Comparison of ENCODE assay signal across 3 cellular contexts in genomic region chr2:85250045-85250444, GRCh38.
A peak's percentile ranks its signal among the peaks of the same experiment; 100 is the strongest.
TF ChIP-seq lines count a peak whose summit lies in the region.

No MANE protein-coding gene starts in this region.

TF ChIP-seq in liver, 16 proteins besides CTCF, POLR2A, EP300 and RAD21 (continued from another document):
- TF ChIP-seq SP1 (IDR thresholded peaks at IDR 0.05) (peak; percentile 27), ATF3 (IDR thresholded peaks at IDR 0.05) (peak; percentile 27), FOXA2 (IDR thresholded peaks at IDR 0.05) (no peak), MAX (IDR thresholded peaks at IDR 0.05) (no peak), HNF4A (conservative IDR thresholded peaks at IDR 0.05) (peak; percentile 35 to 46), JUND (IDR thresholded peaks at IDR 0.05) (peak in 1 of 2 donors; percentile 13), ZBTB33 (IDR thresholded peaks at IDR 0.05) (no peak), NR2F2 (IDR thresholded peaks at IDR 0.05) (no peak), HNF4G (IDR thresholded peaks at IDR 0.05) (no peak), REST (IDR thresholded peaks at IDR 0.05) (no peak), RXRA (IDR thresholded peaks at IDR 0.05) (peak; percentile 32 to 46)

TF ChIP-seq in HepG2, 621 proteins besides CTCF, POLR2A, EP300 and RAD21 (continued from another document):
- no peak for TF ChIP-seq THAP9 (CRISPR knock-in tag; IDR thresholded peaks at IDR 0.05; ENCODE audit: borderline replicate concordance)
- TF ChIP-seq KDM6A (CRISPR knock-in tag; IDR thresholded peaks at IDR 0.05; ENCODE audit: low read depth): no peak
- no peak for TF ChIP-seq ZBTB1 (CRISPR knock-in tag; IDR thresholded peaks at IDR 0.05; ENCODE audit: borderline replicate concordance)
- TF ChIP-seq ZNF639 (CRISPR knock-in tag; conservative IDR thresholded peaks at IDR 0.05): no peak
- TF ChIP-seq ZNF180 (CRISPR knock-in tag; IDR thresholded peaks at IDR 0.05; ENCODE audit: borderline replicate concordance, low read depth): no peak
- TF ChIP-seq MED1 (CRISPR knock-in tag; IDR thresholded peaks at IDR 0.05): no peak
- no peak for TF ChIP-seq ETV5 (CRISPR knock-in tag; IDR thresholded peaks at IDR 0.05; ENCODE audit: borderline replicate concordance)
- no peak for TF ChIP-seq ZNF589 (CRISPR knock-in tag; conservative IDR thresholded peaks at IDR 0.05)
- no peak for TF ChIP-seq ZNF564 (CRISPR knock-in tag; IDR thresholded peaks at IDR 0.05)

TF ChIP-seq in SK-N-SH, 30 proteins besides CTCF, POLR2A, EP300 and RAD21 (continued from another document):
- TF ChIP-seq IRF3 (IDR thresholded peaks at IDR 0.05; ENCODE audit: low read depth, low read length) (no peak), YY1 (IDR thresholded peaks at IDR 0.05; ENCODE audit: low read depth) (no peak), POLR2AphosphoS5 (IDR thresholded peaks at IDR 0.05; ENCODE audit: low read depth, low read length) (no peak), GATA2 (CRISPR knock-in tag; IDR thresholded peaks at IDR 0.05) (no peak)
